8 cellular contexts compared by ENCODE assay signal in genomic region chr7:99979814-99980225, GRCh38. TPM values are rescaled to one million over a fixed set of nuclear protein-coding genes. Genes with fewer than 3 reads are reported as not detected.
DNase-seq lines count a peak whose midpoint lies in the region; ATAC-seq, FAIRE-seq and TF ChIP-seq lines count a peak whose summit lies in the region.
"Not testable (repeated sequence)": the region's sequence is repeated elsewhere in the genome, so short reads cannot be mapped to it uniquely, and the experiment has no call there.

No MANE protein-coding gene starts in this region.

- peak overlapping the region; percentile 48; the same call in 2 of the 3 replicates for H3K4me2 ChIP-seq in A549

- POLR2A ChIA-PET in A549 (lab: Yijun Ruan, JAX) = interaction anchor here (0.8 kb wide), 1 partner anchor 60 kb away, joined by 4 read pairs; the partner anchor contains the start of gene TRIM4

- H3K9me3 ChIP-seq in A549 = not testable (repeated sequence)

- TF ChIP-seq RAD21 in A549 (conservative IDR thresholded peaks at IDR 0.05 in 1 of 2, IDR thresholded peaks at IDR 0.05 in 1 of 2) = peak; percentile 57 to 61

- not testable (repeated sequence) for FAIRE-seq in A549 (lab: Jason Lieb, UNC)
- peak; percentile 75 for FAIRE-seq in GM18507 (lab: Jason Lieb, UNC)

- TF ChIP-seq POLR2A in A549 (IDR thresholded peaks at IDR 0.05; ENCODE audit: low read length) = not testable (repeated sequence)

- not testable (repeated sequence) for DNase-seq in A549 (ENCODE audit: low read depth in 1 of 2, low spot score in 1 of 2); GM18507 (ENCODE audit: extremely low spot score, insufficient read length, low read depth); epithelial cell of esophagus (ENCODE audit: low read depth)
- peak; percentile 9 for DNase-seq in NCI-H1694 (lab: John Stamatoyannopoulos, UW)
- DNase-seq in T-helper 1 cell = peak; percentile 13 to 64 (median 46)
- peak; percentile 48 to 49 for DNase-seq in activated T-helper 1 cell treated with anti-CD3 and anti-CD28 coated beads, Interleukin-2, amount 50 U/mL, for 16 hours (ENCODE audit: low read depth in 1 of 2, low spot score in 1 of 2)
- DNase-seq in midbrain (lab: John Stamatoyannopoulos, UW) = peak; percentile 73
- DNase-seq in stimulated activated CD4-positive, alpha-beta T cell treated with anti-CD3 and anti-CD28 coated beads, Interleukin-4, amount 100 ng/mL, for 24 hours = peak; percentile 71

- WGBS in A549 (ENCODE audit: missing lambda C conversion rate) = 9% methylated on average over 7 of the region's 10 CpGs

- peak; percentile 80 to 89 for ATAC-seq in A549

- TF ChIP-seq EP300 in A549 (IDR thresholded peaks at IDR 0.05) = not testable (repeated sequence)

- TF ChIP-seq CTCF in A549 (IDR thresholded peaks at IDR 0.05) (peak; percentile 71), epithelial cell of esophagus (IDR thresholded peaks at IDR 0.05; ENCODE audit: insufficient read depth, low read depth, low read length, missing control alignments) (peak; percentile 52)

- H3K27ac ChIP-seq in A549 = not testable (repeated sequence)

- H3K4me3 ChIP-seq in A549; epithelial cell of esophagus (ENCODE audit: low read length): not testable (repeated sequence)

- CTCF ChIA-PET in A549 (lab: Yijun Ruan, JAX) = interaction anchor here (0.7 to 6.9 kb wide), 19 partner anchors 9 to 304 kb away, joined by 3 to 83 read pairs (median 4); partner anchors contain the start of genes GJC3 and ZSCAN21

- H3K4me1 ChIP-seq in A549 = not testable (repeated sequence)

TF ChIP-seq in A549, 52 proteins besides CTCF, POLR2A, EP300 and RAD21:
- TF ChIP-seq SMC3 (IDR thresholded peaks at IDR 0.05) = peak; percentile 49

RNA-seq across cellular contexts. Expression of gene AZGP1, which starts 4.0 kb away (rescaled TPM):
- 0.13 and 0.48 TPM in 2 replicates for polyA plus RNA-seq in A549 (2011; rRNA removed)
- polyA plus RNA-seq in A549 (2012; cell fraction: cytosol; rRNA removed) = 0.07 and 0.09 TPM in 2 replicates
- not detected in 2 replicates for polyA plus RNA-seq in A549 (2012; cell fraction: nucleus; rRNA removed)
- 0.07 TPM in 1 of 3 replicates, not detected in the others for polyA plus RNA-seq in A549 (2017; fragmentation: RNase III; extraction: RNeasy Plus Mini Kit Qiagen cat#74134 plus additional on column Dnase treatment)
- polyA minus RNA-seq in A549 (2011; rRNA and poly(A)+ RNA removed) = not detected in 2 replicates

RNA-seq across cellular contexts. Expression of gene ZKSCAN1, which starts 35.6 kb away (rescaled TPM):
- polyA plus RNA-seq in A549 (2011; rRNA removed) = 23.9 and 25.7 TPM in 2 replicates
- polyA plus RNA-seq in A549 (2012; cell fraction: cytosol; rRNA removed) = 5.3 and 5.7 TPM in 2 replicates
- 6.7 and 10.9 TPM in 2 replicates for polyA plus RNA-seq in A549 (2012; cell fraction: nucleus; rRNA removed)
- polyA plus RNA-seq in A549 (2017; fragmentation: RNase III; extraction: RNeasy Plus Mini Kit Qiagen cat#74134 plus additional on column Dnase treatment) = 11.4 to 11.9 TPM (median 11.4 TPM) in 3 replicates
- 75.7 and 130 TPM in 2 replicates for polyA minus RNA-seq in A549 (2011; rRNA and poly(A)+ RNA removed)

RNA-seq across cellular contexts. Expression of gene GJC3, which starts 50.4 kb away (rescaled TPM):
- polyA plus RNA-seq in A549 (2011; rRNA removed) = 0.30 and 0.36 TPM in 2 replicates
- 0.09 TPM in 2 replicates for polyA plus RNA-seq in A549 (2012; cell fraction: cytosol; rRNA removed)
- polyA plus RNA-seq in A549 (2012; cell fraction: nucleus; rRNA removed) = 0.10 TPM in 1 of 2 replicates, not detected in the other
- polyA plus RNA-seq in A549 (2017; fragmentation: RNase III; extraction: RNeasy Plus Mini Kit Qiagen cat#74134 plus additional on column Dnase treatment) = 0.10 to 0.20 TPM in 2 of 3 replicates, not detected in the other
- polyA minus RNA-seq in A549 (2011; rRNA and poly(A)+ RNA removed) = 0.21 TPM in 1 of 2 replicates, not detected in the other
